1 cellular context compared by ENCODE assay signal in genomic region chr12:65810036-65810435, GRCh38.
TF ChIP-seq lines count a peak whose summit lies in the region.

No MANE protein-coding gene starts in this region.

TF ChIP-seq in GM23338, 12 proteins besides CTCF, POLR2A, EP300 and RAD21 (continued from another document):
- no peak for TF ChIP-seq REST (IDR thresholded peaks at IDR 0.05; ENCODE audit: unreplicated experiment)
- no peak for TF ChIP-seq ZNF114 (CRISPR knock-in tag; IDR thresholded peaks at IDR 0.05)
